21 cellular contexts compared by ENCODE assay signal in the genomic region with DNA sequence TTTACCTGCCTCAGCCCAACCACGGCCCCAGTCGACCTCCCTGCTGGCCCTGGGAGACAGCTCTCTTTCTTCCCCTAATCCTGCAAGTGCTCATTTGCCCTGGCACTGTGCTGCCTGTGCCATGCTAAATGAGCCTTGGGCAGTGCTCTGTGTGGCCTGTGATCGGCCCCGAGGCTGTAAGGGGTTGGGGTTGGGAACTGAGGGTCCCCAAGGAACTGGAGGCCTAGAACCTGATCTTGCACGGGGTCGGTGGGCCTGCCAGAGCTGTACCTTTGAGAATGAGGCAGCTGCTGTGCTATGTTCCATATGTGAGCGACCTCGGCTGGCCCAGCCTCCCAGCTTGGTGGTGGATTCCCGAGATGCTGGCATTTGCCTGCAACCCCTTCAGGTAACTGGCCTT. TPM values are rescaled to one million over a fixed set of nuclear protein-coding genes. Genes with fewer than 3 reads are reported as not detected.
DNase-seq lines count a peak whose midpoint lies in the region; ATAC-seq and TF ChIP-seq lines count a peak whose summit lies in the region.
"Had no signal": no experiment of that assay in that cellular context is flagged by ENCODE, and none has a peak within 500 bp of the region (broad histone marks: within the 10 kb centered on the region; RNA-seq: fewer than 3 reads in every experiment).

No MANE protein-coding gene starts in this region.

- peaks cover 4 to 51% (median 41%) of the 10 kb centered on the region in 11 experiments; a peak in 18 of 22 replicates for H4K20me1 ChIP-seq in BLaER1 treated with 17β-estradiol and CSF1 and Interleukin-3, amounts not matched to agents 10 nM and 100 nM

- no peak for TF ChIP-seq CTCF in activated CD8-positive, alpha-beta T cell treated with anti-CD3 and anti-CD28 coated beads for 36 hours (IDR thresholded peaks at IDR 0.05)
- no peak for TF ChIP-seq CTCF in glutamatergic neuron (IDR thresholded peaks at IDR 0.05; ENCODE audit: partially characterized antibody, unreplicated experiment)

- peak overlapping the region in 6 of 11 experiments; percentile 21 to 96 (median 64); a peak in 6 of 22 replicates for H3K9ac ChIP-seq in BLaER1 treated with 17β-estradiol and CSF1 and Interleukin-3, amounts not matched to agents 10 nM and 100 nM
- H3K9ac ChIP-seq: KMS-11 had no signal

- no peaks in the 10 kb centered on the region for H3K27me3 Mint-ChIP-seq in activated CD8-positive, alpha-beta T cell treated with anti-CD3 and anti-CD28 coated beads for 36 hours
- H3K27me3 Mint-ChIP-seq in glutamatergic neuron (ENCODE audit: unreplicated experiment) = peaks cover 4% of the 10 kb centered on the region

- POLR2A ChIA-PET in activated CD8-positive, alpha-beta T cell treated with anti-CD3 and anti-CD28 coated beads for 36 hours (lab: Charles Lee) = interaction anchor here (0.7 to 10.7 kb wide), 8 partner anchors 9 to 92 kb away, joined by 3 to 178 read pairs (median 4); partner anchors contain the start of genes DCAF11, EMC9, IPO4 and IRF9

- H3K27ac Mint-ChIP-seq in activated CD8-positive, alpha-beta T cell treated with anti-CD3 and anti-CD28 coated beads for 36 hours = peak overlapping the region; percentile 12
- peak overlapping the region; percentile 70 for H3K27ac Mint-ChIP-seq in glutamatergic neuron (ENCODE audit: unreplicated experiment)
- peak overlapping the region; percentile 65 for H3K27ac Mint-ChIP-seq in stimulated activated effector memory CD8-positive, alpha-beta T cell treated with anti-CD3 and anti-CD28 coated beads, Interleukin-12 subunit alpha, Interleukin-12 subunit beta, amount 100 ng/mL, for 72 hours
- H3K27ac Mint-ChIP-seq: GM23338, H9 had no signal

- no peak overlapping the region for H3K4me3 Mint-ChIP-seq in activated CD8-positive, alpha-beta T cell treated with anti-CD3 and anti-CD28 coated beads for 36 hours
- H3K4me3 Mint-ChIP-seq in glutamatergic neuron (ENCODE audit: unreplicated experiment) = no peak overlapping the region
- H3K4me3 Mint-ChIP-seq in stimulated activated effector memory CD8-positive, alpha-beta T cell treated with anti-CD3 and anti-CD28 coated beads, Interleukin-12 subunit alpha, Interleukin-12 subunit beta, amount 100 ng/mL, for 72 hours = no peak overlapping the region

- DNase-seq in activated CD8-positive, alpha-beta T cell treated with anti-CD3 and anti-CD28 coated beads for 36 hours = no peak
- DNase-seq in glutamatergic neuron (no peak), DMS114 treated with DMSO at 0.1 percent for 48 hours (lab: John Stamatoyannopoulos, UW; ENCODE audit: unreplicated experiment) (no peak)
- DNase-seq in stimulated activated effector memory CD8-positive, alpha-beta T cell treated with anti-CD3 and anti-CD28 coated beads, Interleukin-12 subunit alpha, Interleukin-12 subunit beta, amount 100 ng/mL, for 72 hours (ENCODE audit: low spot score in 2 of 2) = no peak
- DNase-seq in activated CD4-positive, alpha-beta T cell treated with anti-CD3 and anti-CD28 coated beads, Interleukin-2, amount 50 U/mL, for 4 hours = no peak
- DNase-seq: Calu3, DMS153, DND-41, H9, IMR-90, MM.1S, NCI-H2029, NCI-H446 treated with DMSO at 0.1 percent for 48 hours, NCI-H526 treated with DMSO at 0.1 percent for 48 hours, PC-9, Right ventricle myocardium superior had no signal

- ATAC-seq in activated CD8-positive, alpha-beta T cell treated with anti-CD3 and anti-CD28 coated beads for 36 hours = no peak
- ATAC-seq in stimulated activated effector memory CD8-positive, alpha-beta T cell treated with anti-CD3 and anti-CD28 coated beads, Interleukin-12 subunit alpha, Interleukin-12 subunit beta, amount 100 ng/mL, for 72 hours = no peak
- ATAC-seq in GM21723 (IDR thresholded peaks at IDR 0.05; ENCODE audit: unreplicated experiment) = no peak
- ATAC-seq: GM23338 had no signal

- H3K4me2 ChIP-seq in BLaER1 treated with 17β-estradiol and CSF1 and Interleukin-3, amounts not matched to agents 10 nM and 100 nM = peak overlapping the region in 1 of 11 experiments; percentile 99; a peak in 1 of 22 replicates
- H3K4me2 ChIP-seq: GM23338, KMS-11, PC-9 had no signal

- CTCF ChIA-PET in activated CD8-positive, alpha-beta T cell treated with anti-CD3 and anti-CD28 coated beads for 36 hours (lab: Charles Lee) = interaction anchor here (8.0 kb wide), 1 partner anchor 11 kb away, joined by 91 read pairs; the partner anchor contains the start of gene IRF9

- H3K4me1 ChIP-seq in BLaER1 treated with 17β-estradiol and CSF1 and Interleukin-3, amounts not matched to agents 10 nM and 100 nM = peaks cover 24 to 50% (median 33%) of the 10 kb centered on the region in 10 experiments

- H3K36me3 Mint-ChIP-seq in activated CD8-positive, alpha-beta T cell treated with anti-CD3 and anti-CD28 coated beads for 36 hours (ENCODE audit: low read depth) = peaks cover 56% of the 10 kb centered on the region
- H3K36me3 Mint-ChIP-seq in glutamatergic neuron (ENCODE audit: unreplicated experiment) = no peaks in the 10 kb centered on the region
- H3K36me3 Mint-ChIP-seq in stimulated activated effector memory CD8-positive, alpha-beta T cell treated with anti-CD3 and anti-CD28 coated beads, Interleukin-12 subunit alpha, Interleukin-12 subunit beta, amount 100 ng/mL, for 72 hours = peaks cover 82% of the 10 kb centered on the region

- H3K9me3 Mint-ChIP-seq in activated CD8-positive, alpha-beta T cell treated with anti-CD3 and anti-CD28 coated beads for 36 hours = no peaks in the 10 kb centered on the region
- peaks cover 4% of the 10 kb centered on the region for H3K9me3 Mint-ChIP-seq in glutamatergic neuron (ENCODE audit: unreplicated experiment)
- H3K9me3 Mint-ChIP-seq in stimulated activated effector memory CD8-positive, alpha-beta T cell treated with anti-CD3 and anti-CD28 coated beads, Interleukin-12 subunit alpha, Interleukin-12 subunit beta, amount 100 ng/mL, for 72 hours = no peaks in the 10 kb centered on the region
- H3K9me3 Mint-ChIP-seq: CD14-positive monocyte, GM23338, H9 had no signal

- H3K27ac ChIP-seq in BLaER1 treated with 17β-estradiol and CSF1 and Interleukin-3, amounts not matched to agents 10 nM and 100 nM = no peak overlapping the region
- H3K27ac ChIP-seq: KMS-11, PC-9 had no signal

- peaks cover 35% of the 10 kb centered on the region for H3K4me1 Mint-ChIP-seq in activated CD8-positive, alpha-beta T cell treated with anti-CD3 and anti-CD28 coated beads for 36 hours (ENCODE audit: low read depth)
- peaks cover 13% of the 10 kb centered on the region for H3K4me1 Mint-ChIP-seq in glutamatergic neuron (ENCODE audit: low read depth, unreplicated experiment)
- H3K4me1 Mint-ChIP-seq in stimulated activated effector memory CD8-positive, alpha-beta T cell treated with anti-CD3 and anti-CD28 coated beads, Interleukin-12 subunit alpha, Interleukin-12 subunit beta, amount 100 ng/mL, for 72 hours = peaks cover 46% of the 10 kb centered on the region

- H3K4me3 ChIP-seq in BLaER1 treated with 17β-estradiol and CSF1 and Interleukin-3, amounts not matched to agents 10 nM and 100 nM = no peak overlapping the region
- H3K4me3 ChIP-seq: GM23338, PC-9 had no signal

- peaks cover 57 to 73% (median 65%) of the 10 kb centered on the region in 11 experiments for H3K36me3 ChIP-seq in BLaER1 treated with 17β-estradiol and CSF1 and Interleukin-3, amounts not matched to agents 10 nM and 100 nM

- intact Hi-C loops in activated CD8-positive, alpha-beta T cell treated with anti-CD3 and anti-CD28 coated beads for 36 hours (cut with micrococcal nuclease) = no loop called here

- no peaks in the 10 kb centered on the region for H3K27me3 ChIP-seq in BLaER1 treated with 17β-estradiol and CSF1 and Interleukin-3, amounts not matched to agents 10 nM and 100 nM

- H3K9me3 ChIP-seq in BLaER1 treated with 17β-estradiol and CSF1 and Interleukin-3, amounts not matched to agents 10 nM and 100 nM (replicated peaks in 1 of 11) = no peaks in the 10 kb centered on the region

RNA-seq across cellular contexts. Expression of gene RNF31, which starts 2.8 kb away (rescaled TPM):
- 10 to 100 TPM; 71.6 to 75.0 TPM for total RNA-seq in activated CD8-positive, alpha-beta T cell treated with anti-CD3 and anti-CD28 coated beads for 36 hours
- 88.2 TPM for total RNA-seq in glutamatergic neuron (ENCODE audit: unreplicated experiment)

RNA-seq across cellular contexts. Expression of gene PSME2, which starts 3.7 kb away (rescaled TPM):
- total RNA-seq in activated CD8-positive, alpha-beta T cell treated with anti-CD3 and anti-CD28 coated beads for 36 hours = 100 to 1,000 TPM; 440 TPM
- total RNA-seq in glutamatergic neuron (ENCODE audit: unreplicated experiment) = 58.9 TPM

RNA-seq across cellular contexts. Expression of gene EMC9, which starts 8.7 kb away (rescaled TPM):
- total RNA-seq in activated CD8-positive, alpha-beta T cell treated with anti-CD3 and anti-CD28 coated beads for 36 hours = 10 to 100 TPM; 39.0 to 39.9 TPM
- total RNA-seq in glutamatergic neuron (ENCODE audit: unreplicated experiment) = 18.1 TPM

RNA-seq across cellular contexts. Expression of gene IRF9, which starts 11.0 kb away (rescaled TPM):
- 100 to 1,000 TPM; 112 to 118 TPM for total RNA-seq in activated CD8-positive, alpha-beta T cell treated with anti-CD3 and anti-CD28 coated beads for 36 hours
- 31.0 TPM for total RNA-seq in glutamatergic neuron (ENCODE audit: unreplicated experiment)

RNA-seq across cellular contexts. Expression of gene PSME1, which starts 14.1 kb away (rescaled TPM):
- 100 to 1,000 TPM; 451 to 460 TPM for total RNA-seq in activated CD8-positive, alpha-beta T cell treated with anti-CD3 and anti-CD28 coated beads for 36 hours
- total RNA-seq in glutamatergic neuron (ENCODE audit: unreplicated experiment) = 35.7 TPM

Comparison
In these comparisons a context has a peak if more than half of its experiments do, and no peak if none do; other contexts are left out.
1. H3K27ac Mint-ChIP-seq: peak in every context shown above with its lines; median percentile 70 in glutamatergic neuron; 65 in stimulated activated effector memory CD8-positive, alpha-beta T cell treated with anti-CD3 and anti-CD28 coated beads, Interleukin-12 subunit alpha, Interleukin-12 subunit beta, amount 100 ng/mL, for 72 hours; 12 in activated CD8-positive, alpha-beta T cell treated with anti-CD3 and anti-CD28 coated beads for 36 hours.